ENCODE assay signal across 20 cellular contexts in the genomic region with DNA sequence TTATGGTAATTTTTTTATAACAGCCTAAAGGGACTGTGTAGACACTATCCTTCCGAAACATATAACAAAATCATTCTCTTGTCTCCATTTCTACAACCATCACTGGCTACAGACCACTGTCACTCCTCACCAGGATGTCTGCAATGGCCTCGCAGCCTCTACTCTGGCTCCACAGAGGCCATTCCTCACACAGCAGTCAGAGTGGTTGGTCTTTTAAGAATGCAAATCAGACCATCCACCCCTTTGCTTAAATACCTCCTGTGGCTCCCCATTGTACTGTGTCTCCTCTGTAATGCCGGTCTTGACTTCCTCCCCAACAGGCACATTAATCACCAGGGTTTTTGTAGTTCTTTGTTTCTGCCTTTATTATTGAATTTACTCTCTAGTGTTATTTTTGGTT.
DNase-seq lines count a peak whose midpoint lies in the region; ATAC-seq and TF ChIP-seq lines count a peak whose summit lies in the region.
"Had no signal": no experiment of that assay in that cellular context is flagged by ENCODE, and none has a peak within 500 bp of the region (broad histone marks: within the 10 kb centered on the region; RNA-seq: fewer than 3 reads in every experiment).

No MANE protein-coding gene starts in this region.

- peaks cover 22% of the 10 kb centered on the region for H3K4me1 Mint-ChIP-seq in type B pancreatic cell (ENCODE audit: unreplicated experiment)
- no peaks in the 10 kb centered on the region for H3K4me1 Mint-ChIP-seq in natural killer cell treated with Interleukin-12 subunit alpha and Interleukin-12 subunit beta and Interleukin-15 and Interleukin-18, amount 100 ng/mL, for 72 hours (ENCODE audit: low read depth in 2 of 2)

- H3K4me3 ChIP-seq in HAP-1 (no peak overlapping the region), SJCRH30 (no peak overlapping the region), iPS-20b (ENCODE audit: low read length) (peak overlapping the region; percentile 37; the same call in 1 of the 2 replicates)
- H3K4me3 ChIP-seq: MG63 had no signal

- peaks cover 5% of the 10 kb centered on the region for H3K9me3 Mint-ChIP-seq in type B pancreatic cell
- peaks cover 5% of the 10 kb centered on the region for H3K9me3 Mint-ChIP-seq in natural killer cell treated with Interleukin-12 subunit alpha and Interleukin-12 subunit beta and Interleukin-15 and Interleukin-18, amount 100 ng/mL, for 72 hours

- H3K27me3 ChIP-seq in HAP-1 (ENCODE audit: low read depth) (no peaks in the 10 kb centered on the region), SJCRH30 (no peaks in the 10 kb centered on the region), iPS-20b (ENCODE audit: insufficient read depth, low read length) (no peaks in the 10 kb centered on the region)
- H3K27me3 ChIP-seq: MG63 had no signal

- ATAC-seq in HG02852 (IDR thresholded peaks at IDR 0.05; ENCODE audit: unreplicated experiment): no peak
- no peak for ATAC-seq in natural killer cell treated with Interleukin-12 subunit alpha and Interleukin-12 subunit beta and Interleukin-15 and Interleukin-18, amount 100 ng/mL, for 72 hours

- peak overlapping the region; percentile 12 for H3K27ac Mint-ChIP-seq in type B pancreatic cell
- H3K27ac Mint-ChIP-seq in natural killer cell treated with Interleukin-12 subunit alpha and Interleukin-12 subunit beta and Interleukin-15 and Interleukin-18, amount 100 ng/mL, for 72 hours: no peak overlapping the region

- H3K36me3 Mint-ChIP-seq in type B pancreatic cell: no peaks in the 10 kb centered on the region
- no peaks in the 10 kb centered on the region for H3K36me3 Mint-ChIP-seq in natural killer cell treated with Interleukin-12 subunit alpha and Interleukin-12 subunit beta and Interleukin-15 and Interleukin-18, amount 100 ng/mL, for 72 hours

- TF ChIP-seq CTCF in type B pancreatic cell (conservative IDR thresholded peaks at IDR 0.05): no peak

- H3K27me3 Mint-ChIP-seq in type B pancreatic cell: peaks cover 5% of the 10 kb centered on the region
- peaks cover 0 to 8% of the 10 kb centered on the region in 2 donors for H3K27me3 Mint-ChIP-seq in natural killer cell treated with Interleukin-12 subunit alpha and Interleukin-12 subunit beta and Interleukin-15 and Interleukin-18, amount 100 ng/mL, for 72 hours

- H3K27ac ChIP-seq in SJCRH30 (peak overlapping the region; percentile 98), iPS-20b (ENCODE audit: low read length) (no peak overlapping the region)

- DNase-seq in HAP-1 (ENCODE audit: low spot score in 2 of 2): peak; percentile 24 to 27
- peak; percentile 21 to 56 for DNase-seq in SJCRH30
- no peak for DNase-seq in type B pancreatic cell (ENCODE audit: extremely low spot score, unreplicated experiment)
- no peak for DNase-seq in natural killer cell treated with Interleukin-12 subunit alpha and Interleukin-12 subunit beta and Interleukin-15 and Interleukin-18, amount 100 ng/mL, for 72 hours (ENCODE audit: low spot score)
- DNase-seq in T-helper 9 cell: no peak
- DNase-seq: ACHN; AML-193; Calu3; DMS53; IMR-90; Karpas-422; MG63; NCI-H1092 treated with DMSO at 0.1 percent for 48 hours; NCI-H1930; NCI-H446; NK-92 treated with Interleukin-12 subunit alpha and Interleukin-12 subunit beta, amount 100 ng/mL, for 24 hours; OCI-M1; RPMI8226 had no signal

- H3K4me1 ChIP-seq in HAP-1: peaks cover 12% of the 10 kb centered on the region
- peaks cover 51% of the 10 kb centered on the region for H3K4me1 ChIP-seq in SJCRH30
- peaks cover 36% of the 10 kb centered on the region for H3K4me1 ChIP-seq in iPS-20b (ENCODE audit: insufficient read depth, low read length)

- no peaks in the 10 kb centered on the region for H3K36me3 ChIP-seq in HAP-1 (replicated peaks)
- no peaks in the 10 kb centered on the region for H3K36me3 ChIP-seq in SJCRH30
- no peaks in the 10 kb centered on the region for H3K36me3 ChIP-seq in iPS-20b (ENCODE audit: insufficient read depth, low read depth, low read length)
- H3K36me3 ChIP-seq: MG63 had no signal

- H3K9me3 ChIP-seq in HAP-1: no peaks in the 10 kb centered on the region
- H3K9me3 ChIP-seq in SJCRH30 (replicated peaks): no peaks in the 10 kb centered on the region
- H3K9me3 ChIP-seq in iPS-20b (ENCODE audit: insufficient read depth, low read depth, low read length): no peaks in the 10 kb centered on the region
- H3K9me3 ChIP-seq: MG63 had no signal

- H3K9ac ChIP-seq in iPS-20b (ENCODE audit: low read depth, low read length): no peak overlapping the region

- no peak overlapping the region for H3K4me3 Mint-ChIP-seq in type B pancreatic cell
- H3K4me3 Mint-ChIP-seq in natural killer cell treated with Interleukin-12 subunit alpha and Interleukin-12 subunit beta and Interleukin-15 and Interleukin-18, amount 100 ng/mL, for 72 hours: no peak overlapping the region

- in situ Hi-C loops in HAP-1 (cut with MboI; ENCODE audit: low sequenced_read_pairs): no loop called here

Comparison
In these comparisons a context has a peak if more than half of its experiments do, and no peak if none do; other contexts are left out.
1. DNase-seq: peak in HAP-1 (2 of 2) and SJCRH30 (2 of 2); none in type B pancreatic cell (single experiment), natural killer cell treated with Interleukin-12 subunit alpha and Interleukin-12 subunit beta and Interleukin-15 and Interleukin-18, amount 100 ng/mL, for 72 hours (single experiment) and T-helper 9 cell (single experiment).